ENCODE assay signal across 24 cellular contexts in genomic region chr2:156845806-156846558, GRCh38.
DNase-seq lines count a peak whose midpoint lies in the region; ATAC-seq and TF ChIP-seq lines count a peak whose summit lies in the region.
"Had no signal": no experiment of that assay in that cellular context is flagged by ENCODE, and none has a peak within 500 bp of the region (broad histone marks: within the 10 kb centered on the region; RNA-seq: fewer than 3 reads in every experiment).

No MANE protein-coding gene starts in this region.

- TF ChIP-seq EP300 in stomach (IDR thresholded peaks at IDR 0.05): no peak

- H3K4me3 ChIP-seq in HAP-1 (no peak overlapping the region), RWPE2 (ENCODE audit: severe bottlenecking) (no peak overlapping the region), epithelial cell of esophagus (ENCODE audit: low read length) (no peak overlapping the region), smooth muscle cell (no peak overlapping the region), stomach (no peak overlapping the region)
- H3K4me3 ChIP-seq: adrenal gland, dorsolateral prefrontal cortex, gastrocnemius medialis had no signal

- in situ Hi-C loops in HAP-1 (cut with MboI; ENCODE audit: low sequenced_read_pairs): no loop called here

- no peak overlapping the region for H3K4me2 ChIP-seq in smooth muscle cell

- H3K36me3 Mint-ChIP-seq in activated CD8-positive, alpha-beta memory T cell treated with anti-CD3 and anti-CD28 coated beads, Interleukin-2, amount 10 ng/mL, durations not matched to agents 7 days and 5 days: no peaks in the 10 kb centered on the region
- H3K36me3 Mint-ChIP-seq in endothelial cell (ENCODE audit: low read depth, unreplicated experiment): no peaks in the 10 kb centered on the region
- H3K36me3 Mint-ChIP-seq: memory B cell had no signal

- TF ChIP-seq CTCF in RWPE2 (IDR thresholded peaks at IDR 0.05; ENCODE audit: poor library complexity, severe bottlenecking) (no peak), epithelial cell of esophagus (IDR thresholded peaks at IDR 0.05; ENCODE audit: insufficient read depth, low read depth, low read length, missing control alignments) (no peak), smooth muscle cell (IDR thresholded peaks at IDR 0.05; ENCODE audit: borderline replicate concordance, insufficient read depth, poor library complexity, severe bottlenecking) (no peak), endothelial cell (IDR thresholded peaks at IDR 0.05; ENCODE audit: unreplicated experiment) (no peak), stomach (IDR thresholded peaks at IDR 0.05) (no peak)

- no peak overlapping the region for H2AFZ ChIP-seq in smooth muscle cell (ENCODE audit: low read depth)

- intact Hi-C loops in stomach (cut with DNase I; ENCODE audit: low total_unique reads): no loop called here

- no peak overlapping the region for H3K9ac ChIP-seq in smooth muscle cell (ENCODE audit: low read depth)

- H3K4me3 Mint-ChIP-seq in activated CD8-positive, alpha-beta memory T cell treated with anti-CD3 and anti-CD28 coated beads, Interleukin-2, amount 10 ng/mL, durations not matched to agents 7 days and 5 days: no peak overlapping the region
- H3K4me3 Mint-ChIP-seq in endothelial cell (ENCODE audit: unreplicated experiment): no peak overlapping the region
- H3K4me3 Mint-ChIP-seq: activated CD8-positive, alpha-beta T cell treated with anti-CD3 and anti-CD28 coated beads, Interleukin-2, amount 10 ng/mL, durations not matched to agents 7 days and 5 days; CD4-positive, alpha-beta T cell; memory B cell had no signal

- H3K27me3 Mint-ChIP-seq in activated CD8-positive, alpha-beta memory T cell treated with anti-CD3 and anti-CD28 coated beads, Interleukin-2, amount 10 ng/mL, durations not matched to agents 7 days and 5 days: peaks cover 2% of the 10 kb centered on the region
- H3K27me3 Mint-ChIP-seq in endothelial cell (ENCODE audit: unreplicated experiment): no peaks in the 10 kb centered on the region
- H3K27me3 Mint-ChIP-seq: CD4-positive, alpha-beta T cell; memory B cell had no signal

- CTCF ChIA-PET in activated CD8-positive, alpha-beta memory T cell treated with anti-CD3 and anti-CD28 coated beads, Interleukin-2, amount 10 ng/mL, durations not matched to agents 7 days and 5 days (lab: Charles Lee): no interaction called here

- no peaks in the 10 kb centered on the region for H3K4me1 Mint-ChIP-seq in activated CD8-positive, alpha-beta memory T cell treated with anti-CD3 and anti-CD28 coated beads, Interleukin-2, amount 10 ng/mL, durations not matched to agents 7 days and 5 days
- no peaks in the 10 kb centered on the region for H3K4me1 Mint-ChIP-seq in endothelial cell (ENCODE audit: unreplicated experiment)
- H3K4me1 Mint-ChIP-seq: memory B cell had no signal

- no peaks in the 10 kb centered on the region for H3K27me3 ChIP-seq in HAP-1 (ENCODE audit: low read depth)
- no peaks in the 10 kb centered on the region for H3K27me3 ChIP-seq in RWPE2 (ENCODE audit: insufficient read depth, poor library complexity, severe bottlenecking)
- H3K27me3 ChIP-seq in smooth muscle cell (ENCODE audit: low read depth): no peaks in the 10 kb centered on the region
- H3K27me3 ChIP-seq in stomach: no peaks in the 10 kb centered on the region
- H3K27me3 ChIP-seq: adrenal gland, gastrocnemius medialis had no signal

- H3K9me3 ChIP-seq in HAP-1 (no peaks in the 10 kb centered on the region), RWPE2 (ENCODE audit: severe bottlenecking) (no peaks in the 10 kb centered on the region), smooth muscle cell (replicated peaks; ENCODE audit: low read depth) (no peaks in the 10 kb centered on the region), stomach (no peaks in the 10 kb centered on the region)
- H3K9me3 ChIP-seq: adrenal gland, gastrocnemius medialis had no signal

- no peaks in the 10 kb centered on the region for H3K79me2 ChIP-seq in smooth muscle cell (ENCODE audit: low read depth)

- H4K20me1 ChIP-seq in smooth muscle cell (ENCODE audit: low read depth): no peaks in the 10 kb centered on the region

- H3F3A ChIP-seq in smooth muscle cell (ENCODE audit: low read depth): no peaks in the 10 kb centered on the region

- DNase-seq in HAP-1 (ENCODE audit: low spot score in 2 of 2) (peak; percentile 53 to 81), RWPE2 (ENCODE audit: low spot score) (no peak), epithelial cell of esophagus (ENCODE audit: low read depth) (peak; percentile 40), smooth muscle cell (lab: John Stamatoyannopoulos, UW; ENCODE audit: unreplicated experiment) (no peak), endothelial cell (ENCODE audit: low spot score) (no peak), stomach (no peak)
- DNase-seq in activated naive CD4-positive, alpha-beta T cell treated with Interleukin-2 at 50 U/mL for 16 hours: no peak
- no peak for DNase-seq in activated CD8-positive, alpha-beta memory T cell treated with anti-CD3 and anti-CD28 coated beads, Interleukin-2, amount 10 ng/mL, durations not matched to agents 7 days and 5 days
- DNase-seq: activated CD8-positive, alpha-beta T cell treated with anti-CD3 and anti-CD28 coated beads, Interleukin-2, amount 10 ng/mL, durations not matched to agents 7 days and 5 days; activated gamma-delta T cell treated with Interleukin-2 at 50 U/mL for 16 hours; activated T-cell treated with anti-CD3 and anti-CD28 coated beads, Interleukin-2, amount 50 U/mL, for 1 hour; adrenal gland; caudate nucleus; CD4-positive, alpha-beta T cell; DMS53; dorsolateral prefrontal cortex; gastrocnemius medialis; NCI-H2171 treated with DMSO at 0.1 percent for 48 hours; NCI-H526 treated with DMSO at 0.1 percent for 48 hours; occipital lobe; stimulated activated CD4-positive, alpha-beta T cell treated with anti-CD3 and anti-CD28 coated beads, Interleukin-2, amount 100 ng/mL, for 48 hours; stimulated activated naive CD4-positive, alpha-beta T cell treated with Interleukin-2 at 50 U/mL for 16 hours had no signal

- H3K4me1 ChIP-seq in HAP-1 (peaks cover 12% of the 10 kb centered on the region), RWPE2 (ENCODE audit: insufficient read depth, poor library complexity, severe bottlenecking) (no peaks in the 10 kb centered on the region), smooth muscle cell (ENCODE audit: low read depth) (no peaks in the 10 kb centered on the region), stomach (no peaks in the 10 kb centered on the region)
- H3K4me1 ChIP-seq: adrenal gland, gastrocnemius medialis had no signal

- H3K27ac ChIP-seq in RWPE2 (ENCODE audit: poor library complexity, severe bottlenecking) (no peak overlapping the region), smooth muscle cell (ENCODE audit: low read depth) (peak overlapping the region; percentile 27), stomach (no peak overlapping the region)
- H3K27ac ChIP-seq: adrenal gland, dorsolateral prefrontal cortex, epithelial cell of prostate, gastrocnemius medialis had no signal

- H3K36me3 ChIP-seq in HAP-1 (replicated peaks): no peaks in the 10 kb centered on the region
- no peaks in the 10 kb centered on the region for H3K36me3 ChIP-seq in RWPE2 (ENCODE audit: low read depth)
- H3K36me3 ChIP-seq in smooth muscle cell (ENCODE audit: low read depth): no peaks in the 10 kb centered on the region
- H3K36me3 ChIP-seq in stomach: no peaks in the 10 kb centered on the region
- H3K36me3 ChIP-seq: adrenal gland, gastrocnemius medialis had no signal

- ATAC-seq in RWPE2 (ENCODE audit: low read depth): 0 out of 3 replicates have a peak, but pooled peaks have one; percentile 17
- no peak for ATAC-seq in activated CD8-positive, alpha-beta memory T cell treated with anti-CD3 and anti-CD28 coated beads, Interleukin-2, amount 10 ng/mL, durations not matched to agents 7 days and 5 days
- ATAC-seq: activated CD8-positive, alpha-beta T cell treated with anti-CD3 and anti-CD28 coated beads, Interleukin-2, amount 10 ng/mL, durations not matched to agents 7 days and 5 days; gastrocnemius medialis had no signal

- WGBS in smooth muscle cell (ENCODE audit: low lambda C conversion rate): 41% methylated on average over 4 of the region's 4 CpGs
- WGBS in stomach, 5 donors: 50 to 66% (median 63%) methylated on average over 4 of the region's 4 CpGs

- H3K27ac Mint-ChIP-seq in activated CD8-positive, alpha-beta memory T cell treated with anti-CD3 and anti-CD28 coated beads, Interleukin-2, amount 10 ng/mL, durations not matched to agents 7 days and 5 days: no peak overlapping the region
- H3K27ac Mint-ChIP-seq in endothelial cell (ENCODE audit: unreplicated experiment): no peak overlapping the region
- H3K27ac Mint-ChIP-seq: activated CD8-positive, alpha-beta T cell treated with anti-CD3 and anti-CD28 coated beads, Interleukin-2, amount 10 ng/mL, durations not matched to agents 7 days and 5 days; CD4-positive, alpha-beta T cell; memory B cell had no signal

- H3K9me3 Mint-ChIP-seq in activated CD8-positive, alpha-beta memory T cell treated with anti-CD3 and anti-CD28 coated beads, Interleukin-2, amount 10 ng/mL, durations not matched to agents 7 days and 5 days (ENCODE audit: low read depth): no peaks in the 10 kb centered on the region
- H3K9me3 Mint-ChIP-seq in endothelial cell (ENCODE audit: unreplicated experiment): no peaks in the 10 kb centered on the region
- H3K9me3 Mint-ChIP-seq: CD4-positive, alpha-beta T cell; memory B cell had no signal

- no peak for TF ChIP-seq POLR2A in stomach (IDR thresholded peaks at IDR 0.05)

Comparison
In these comparisons a context has a peak if more than half of its experiments do, and no peak if none do; other contexts are left out.
1. DNase-seq: peak in HAP-1 (2 of 2) and epithelial cell of esophagus (single experiment); none in RWPE2 (single experiment), smooth muscle cell (single experiment), activated naive CD4-positive, alpha-beta T cell treated with Interleukin-2 at 50 U/mL for 16 hours (single experiment), activated CD8-positive, alpha-beta memory T cell treated with anti-CD3 and anti-CD28 coated beads, Interleukin-2, amount 10 ng/mL, durations not matched to agents 7 days and 5 days (single experiment), endothelial cell (single experiment) and stomach (single experiment).